Comparison of ENCODE assay signal across 1 cellular context in genomic region chr6:2870046-2870636, GRCh38.
TF ChIP-seq lines count a peak whose summit lies in the region.

No MANE protein-coding gene starts in this region.

TF ChIP-seq in HepG2, 621 proteins besides CTCF, POLR2A, EP300 and RAD21:
- TF ChIP-seq RAD51 (IDR thresholded peaks at IDR 0.05; ENCODE audit: borderline replicate concordance) (no peak), ARHGAP35 (CRISPR knock-in tag; IDR thresholded peaks at IDR 0.05; ENCODE audit: borderline replicate concordance) (no peak), ZNF543 (CRISPR knock-in tag; IDR thresholded peaks at IDR 0.05) (no peak), HMGXB3 (CRISPR knock-in tag; IDR thresholded peaks at IDR 0.05; ENCODE audit: borderline replicate concordance) (no peak), SSRP1 (CRISPR knock-in tag; IDR thresholded peaks at IDR 0.05) (no peak), ZNF275 (CRISPR knock-in tag; IDR thresholded peaks at IDR 0.05; ENCODE audit: borderline replicate concordance) (no peak), GABPA (IDR thresholded peaks at IDR 0.05; ENCODE audit: low read depth, low read length) (no peak), GABPA (CRISPR knock-in tag; IDR thresholded peaks at IDR 0.05; ENCODE audit: low read depth) (no peak), ZNF687 (CRISPR knock-in tag; IDR thresholded peaks at IDR 0.05) (0 out of 2 replicates have a peak, but pooled peaks have one; percentile 11), ZNF766 (CRISPR knock-in tag; IDR thresholded peaks at IDR 0.05; ENCODE audit: borderline replicate concordance) (no peak), AGO2 (optimal IDR thresholded peaks at IDR 0.05; ENCODE audit: low read depth, low read length) (peak; percentile 27), SMC3 (IDR thresholded peaks at IDR 0.05; ENCODE audit: low read length) (no peak), ARNT (IDR thresholded peaks at IDR 0.05) (no peak), RBFOX2 (IDR thresholded peaks at IDR 0.05; ENCODE audit: low read depth, low read length) (no peak), ZNF296 (CRISPR knock-in tag; conservative IDR thresholded peaks at IDR 0.05) (no peak), MIER2 (CRISPR knock-in tag; IDR thresholded peaks at IDR 0.05) (no peak)
